1 cellular context compared by ENCODE assay signal in the genomic region with DNA sequence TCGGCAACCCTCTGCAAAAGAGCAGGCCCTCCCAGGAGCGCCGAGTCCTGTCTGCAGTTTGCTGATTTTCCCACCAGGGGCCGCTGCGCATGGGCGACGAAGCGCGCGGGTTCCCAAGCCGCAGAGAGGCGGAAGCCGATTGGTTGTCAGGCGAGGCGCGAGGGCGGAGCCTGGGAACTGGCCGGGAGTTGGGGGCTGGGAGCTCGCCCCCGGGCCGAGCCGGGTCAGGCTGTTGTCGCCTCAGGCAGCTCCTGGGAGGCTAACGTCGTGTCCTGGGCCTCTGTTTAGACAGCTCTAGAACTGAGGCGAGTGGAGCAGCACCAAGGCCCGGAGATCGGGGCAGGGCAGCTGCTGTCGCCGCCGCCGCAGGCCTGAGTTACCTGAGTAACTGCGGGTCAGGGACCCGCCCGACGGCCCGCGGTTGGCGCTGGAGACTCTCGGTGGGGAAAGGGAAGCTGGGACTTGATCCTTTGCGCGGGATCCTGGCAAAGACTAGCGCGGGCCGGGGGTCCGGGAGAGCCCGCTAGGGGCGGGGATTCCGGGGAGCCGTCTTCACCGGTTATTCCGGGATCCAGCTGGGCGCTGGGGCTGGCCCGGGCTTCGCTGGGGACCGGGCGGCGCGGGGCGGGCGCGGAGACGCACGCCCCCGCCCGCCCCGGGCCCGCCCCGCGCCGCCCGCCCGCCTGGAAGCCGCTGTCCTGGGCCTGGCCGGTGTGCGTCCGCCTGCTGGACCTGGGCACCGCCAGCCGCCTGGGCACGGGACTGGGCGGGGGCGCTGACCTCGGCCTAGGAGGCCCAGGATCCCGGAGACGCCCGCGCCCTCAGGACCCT.
A peak's percentile ranks its signal among the peaks of the same experiment; 100 is the strongest.
TF ChIP-seq lines count a peak whose summit lies in the region.

A gene (plus strand): TSS at position 688 of the 831 bp plus-strand sequence. CDS start 607 bp downstream, outside the sequence.

TF ChIP-seq in WTC11, 78 proteins besides CTCF, POLR2A, EP300 and RAD21 (continued from another document and continues in another):
- TF ChIP-seq GABPB1 (CRISPR knock-in tag; IDR thresholded peaks at IDR 0.05) = peak; percentile 26; the same call in 1 of the 2 replicates
- peak; percentile 93 for TF ChIP-seq SP1 (CRISPR knock-in tag; conservative IDR thresholded peaks at IDR 0.05)
- TF ChIP-seq CBFB (CRISPR knock-in tag; IDR thresholded peaks at IDR 0.05; ENCODE audit: low read depth) = no peak
- no peak for TF ChIP-seq EMX1 (CRISPR knock-in tag; IDR thresholded peaks at IDR 0.05)
- no peak for TF ChIP-seq KAT7 (CRISPR knock-in tag; IDR thresholded peaks at IDR 0.05; ENCODE audit: borderline replicate concordance)
- TF ChIP-seq, protein P1, sequence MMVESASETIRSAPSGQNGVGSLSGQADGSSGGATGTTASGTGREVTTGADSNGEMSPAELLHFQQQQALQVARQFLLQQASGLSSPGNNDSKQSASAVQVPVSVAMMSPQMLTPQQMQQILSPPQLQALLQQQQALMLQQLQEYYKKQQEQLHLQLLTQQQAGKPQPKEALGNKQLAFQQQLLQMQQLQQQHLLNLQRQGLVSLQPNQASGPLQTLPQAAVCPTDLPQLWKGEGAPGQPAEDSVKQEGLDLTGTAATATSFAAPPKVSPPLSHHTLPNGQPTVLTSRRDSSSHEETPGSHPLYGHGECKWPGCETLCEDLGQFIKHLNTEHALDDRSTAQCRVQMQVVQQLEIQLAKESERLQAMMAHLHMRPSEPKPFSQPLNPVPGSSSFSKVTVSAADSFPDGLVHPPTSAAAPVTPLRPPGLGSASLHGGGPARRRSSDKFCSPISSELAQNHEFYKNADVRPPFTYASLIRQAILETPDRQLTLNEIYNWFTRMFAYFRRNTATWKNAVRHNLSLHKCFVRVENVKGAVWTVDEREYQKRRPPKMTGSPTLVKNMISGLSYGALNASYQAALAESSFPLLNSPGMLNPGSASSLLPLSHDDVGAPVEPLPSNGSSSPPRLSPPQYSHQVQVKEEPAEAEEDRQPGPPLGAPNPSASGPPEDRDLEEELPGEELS (CRISPR knock-in tag; IDR thresholded peaks at IDR 0.05) = no peak
- TF ChIP-seq GTF2I (CRISPR knock-in tag; conservative IDR thresholded peaks at IDR 0.05) = no peak
- TF ChIP-seq, protein P2, sequence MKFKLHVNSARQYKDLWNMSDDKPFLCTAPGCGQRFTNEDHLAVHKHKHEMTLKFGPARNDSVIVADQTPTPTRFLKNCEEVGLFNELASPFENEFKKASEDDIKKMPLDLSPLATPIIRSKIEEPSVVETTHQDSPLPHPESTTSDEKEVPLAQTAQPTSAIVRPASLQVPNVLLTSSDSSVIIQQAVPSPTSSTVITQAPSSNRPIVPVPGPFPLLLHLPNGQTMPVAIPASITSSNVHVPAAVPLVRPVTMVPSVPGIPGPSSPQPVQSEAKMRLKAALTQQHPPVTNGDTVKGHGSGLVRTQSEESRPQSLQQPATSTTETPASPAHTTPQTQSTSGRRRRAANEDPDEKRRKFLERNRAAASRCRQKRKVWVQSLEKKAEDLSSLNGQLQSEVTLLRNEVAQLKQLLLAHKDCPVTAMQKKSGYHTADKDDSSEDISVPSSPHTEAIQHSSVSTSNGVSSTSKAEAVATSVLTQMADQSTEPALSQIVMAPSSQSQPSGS (CRISPR knock-in tag; IDR thresholded peaks at IDR 0.05; ENCODE audit: borderline replicate concordance, low read depth) = no peak
- TF ChIP-seq, protein P3, sequence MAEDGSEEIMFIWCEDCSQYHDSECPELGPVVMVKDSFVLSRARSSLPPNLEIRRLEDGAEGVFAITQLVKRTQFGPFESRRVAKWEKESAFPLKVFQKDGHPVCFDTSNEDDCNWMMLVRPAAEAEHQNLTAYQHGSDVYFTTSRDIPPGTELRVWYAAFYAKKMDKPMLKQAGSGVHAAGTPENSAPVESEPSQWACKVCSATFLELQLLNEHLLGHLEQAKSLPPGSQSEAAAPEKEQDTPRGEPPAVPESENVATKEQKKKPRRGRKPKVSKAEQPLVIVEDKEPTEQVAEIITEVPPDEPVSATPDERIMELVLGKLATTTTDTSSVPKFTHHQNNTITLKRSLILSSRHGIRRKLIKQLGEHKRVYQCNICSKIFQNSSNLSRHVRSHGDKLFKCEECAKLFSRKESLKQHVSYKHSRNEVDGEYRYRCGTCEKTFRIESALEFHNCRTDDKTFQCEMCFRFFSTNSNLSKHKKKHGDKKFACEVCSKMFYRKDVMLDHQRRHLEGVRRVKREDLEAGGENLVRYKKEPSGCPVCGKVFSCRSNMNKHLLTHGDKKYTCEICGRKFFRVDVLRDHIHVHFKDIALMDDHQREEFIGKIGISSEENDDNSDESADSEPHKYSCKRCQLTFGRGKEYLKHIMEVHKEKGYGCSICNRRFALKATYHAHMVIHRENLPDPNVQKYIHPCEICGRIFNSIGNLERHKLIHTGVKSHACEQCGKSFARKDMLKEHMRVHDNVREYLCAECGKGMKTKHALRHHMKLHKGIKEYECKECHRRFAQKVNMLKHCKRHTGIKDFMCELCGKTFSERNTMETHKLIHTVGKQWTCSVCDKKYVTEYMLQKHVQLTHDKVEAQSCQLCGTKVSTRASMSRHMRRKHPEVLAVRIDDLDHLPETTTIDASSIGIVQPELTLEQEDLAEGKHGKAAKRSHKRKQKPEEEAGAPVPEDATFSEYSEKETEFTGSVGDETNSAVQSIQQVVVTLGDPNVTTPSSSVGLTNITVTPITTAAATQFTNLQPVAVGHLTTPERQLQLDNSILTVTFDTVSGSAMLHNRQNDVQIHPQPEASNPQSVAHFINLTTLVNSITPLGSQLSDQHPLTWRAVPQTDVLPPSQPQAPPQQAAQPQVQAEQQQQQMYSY (CRISPR knock-in tag; IDR thresholded peaks at IDR 0.05) = no peak
- TF ChIP-seq RORB (CRISPR knock-in tag; IDR thresholded peaks at IDR 0.05) = no peak
- no peak for TF ChIP-seq MXD4 (CRISPR knock-in tag; IDR thresholded peaks at IDR 0.05; ENCODE audit: borderline replicate concordance)
- TF ChIP-seq, protein P4, sequence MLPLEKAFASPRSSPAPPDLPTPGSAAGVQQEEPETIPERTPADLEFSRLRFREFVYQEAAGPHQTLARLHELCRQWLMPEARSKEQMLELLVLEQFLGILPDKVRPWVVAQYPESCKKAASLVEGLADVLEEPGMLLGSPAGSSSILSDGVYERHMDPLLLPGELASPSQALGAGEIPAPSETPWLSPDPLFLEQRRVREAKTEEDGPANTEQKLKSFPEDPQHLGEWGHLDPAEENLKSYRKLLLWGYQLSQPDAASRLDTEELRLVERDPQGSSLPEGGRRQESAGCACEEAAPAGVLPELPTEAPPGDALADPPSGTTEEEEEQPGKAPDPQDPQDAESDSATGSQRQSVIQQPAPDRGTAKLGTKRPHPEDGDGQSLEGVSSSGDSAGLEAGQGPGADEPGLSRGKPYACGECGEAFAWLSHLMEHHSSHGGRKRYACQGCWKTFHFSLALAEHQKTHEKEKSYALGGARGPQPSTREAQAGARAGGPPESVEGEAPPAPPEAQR (CRISPR knock-in tag; IDR thresholded peaks at IDR 0.05) = no peak
- no peak for TF ChIP-seq ATF1 (CRISPR knock-in tag; IDR thresholded peaks at IDR 0.05)
- TF ChIP-seq, protein P5, sequence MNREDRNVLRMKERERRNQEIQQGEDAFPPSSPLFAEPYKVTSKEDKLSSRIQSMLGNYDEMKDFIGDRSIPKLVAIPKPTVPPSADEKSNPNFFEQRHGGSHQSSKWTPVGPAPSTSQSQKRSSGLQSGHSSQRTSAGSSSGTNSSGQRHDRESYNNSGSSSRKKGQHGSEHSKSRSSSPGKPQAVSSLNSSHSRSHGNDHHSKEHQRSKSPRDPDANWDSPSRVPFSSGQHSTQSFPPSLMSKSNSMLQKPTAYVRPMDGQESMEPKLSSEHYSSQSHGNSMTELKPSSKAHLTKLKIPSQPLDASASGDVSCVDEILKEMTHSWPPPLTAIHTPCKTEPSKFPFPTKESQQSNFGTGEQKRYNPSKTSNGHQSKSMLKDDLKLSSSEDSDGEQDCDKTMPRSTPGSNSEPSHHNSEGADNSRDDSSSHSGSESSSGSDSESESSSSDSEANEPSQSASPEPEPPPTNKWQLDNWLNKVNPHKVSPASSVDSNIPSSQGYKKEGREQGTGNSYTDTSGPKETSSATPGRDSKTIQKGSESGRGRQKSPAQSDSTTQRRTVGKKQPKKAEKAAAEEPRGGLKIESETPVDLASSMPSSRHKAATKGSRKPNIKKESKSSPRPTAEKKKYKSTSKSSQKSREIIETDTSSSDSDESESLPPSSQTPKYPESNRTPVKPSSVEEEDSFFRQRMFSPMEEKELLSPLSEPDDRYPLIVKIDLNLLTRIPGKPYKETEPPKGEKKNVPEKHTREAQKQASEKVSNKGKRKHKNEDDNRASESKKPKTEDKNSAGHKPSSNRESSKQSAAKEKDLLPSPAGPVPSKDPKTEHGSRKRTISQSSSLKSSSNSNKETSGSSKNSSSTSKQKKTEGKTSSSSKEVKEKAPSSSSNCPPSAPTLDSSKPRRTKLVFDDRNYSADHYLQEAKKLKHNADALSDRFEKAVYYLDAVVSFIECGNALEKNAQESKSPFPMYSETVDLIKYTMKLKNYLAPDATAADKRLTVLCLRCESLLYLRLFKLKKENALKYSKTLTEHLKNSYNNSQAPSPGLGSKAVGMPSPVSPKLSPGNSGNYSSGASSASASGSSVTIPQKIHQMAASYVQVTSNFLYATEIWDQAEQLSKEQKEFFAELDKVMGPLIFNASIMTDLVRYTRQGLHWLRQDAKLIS (CRISPR knock-in tag; IDR thresholded peaks at IDR 0.05; ENCODE audit: borderline replicate concordance) = no peak
- no peak for TF ChIP-seq SMAD3 (CRISPR knock-in tag; IDR thresholded peaks at IDR 0.05; ENCODE audit: borderline replicate concordance)
- TF ChIP-seq, protein P6, sequence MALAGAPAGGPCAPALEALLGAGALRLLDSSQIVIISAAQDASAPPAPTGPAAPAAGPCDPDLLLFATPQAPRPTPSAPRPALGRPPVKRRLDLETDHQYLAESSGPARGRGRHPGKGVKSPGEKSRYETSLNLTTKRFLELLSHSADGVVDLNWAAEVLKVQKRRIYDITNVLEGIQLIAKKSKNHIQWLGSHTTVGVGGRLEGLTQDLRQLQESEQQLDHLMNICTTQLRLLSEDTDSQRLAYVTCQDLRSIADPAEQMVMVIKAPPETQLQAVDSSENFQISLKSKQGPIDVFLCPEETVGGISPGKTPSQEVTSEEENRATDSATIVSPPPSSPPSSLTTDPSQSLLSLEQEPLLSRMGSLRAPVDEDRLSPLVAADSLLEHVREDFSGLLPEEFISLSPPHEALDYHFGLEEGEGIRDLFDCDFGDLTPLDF (CRISPR knock-in tag; IDR thresholded peaks at IDR 0.05) = peak; percentile 88
- TF ChIP-seq ZNF232 (CRISPR knock-in tag; IDR thresholded peaks at IDR 0.05) = 0 out of 2 replicates have a peak, but pooled peaks have one; percentile 38
- TF ChIP-seq ZBTB21 (CRISPR knock-in tag; IDR thresholded peaks at IDR 0.05; ENCODE audit: borderline replicate concordance) = no peak
- no peak for TF ChIP-seq PRRX2 (CRISPR knock-in tag; IDR thresholded peaks at IDR 0.05)
- TF ChIP-seq RELA (CRISPR knock-in tag; IDR thresholded peaks at IDR 0.05; ENCODE audit: borderline replicate concordance) = no peak
- TF ChIP-seq, protein P7, sequence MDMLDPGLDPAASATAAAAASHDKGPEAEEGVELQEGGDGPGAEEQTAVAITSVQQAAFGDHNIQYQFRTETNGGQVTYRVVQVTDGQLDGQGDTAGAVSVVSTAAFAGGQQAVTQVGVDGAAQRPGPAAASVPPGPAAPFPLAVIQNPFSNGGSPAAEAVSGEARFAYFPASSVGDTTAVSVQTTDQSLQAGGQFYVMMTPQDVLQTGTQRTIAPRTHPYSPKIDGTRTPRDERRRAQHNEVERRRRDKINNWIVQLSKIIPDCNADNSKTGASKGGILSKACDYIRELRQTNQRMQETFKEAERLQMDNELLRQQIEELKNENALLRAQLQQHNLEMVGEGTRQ (CRISPR knock-in tag; IDR thresholded peaks at IDR 0.05) = no peak
- TF ChIP-seq, protein P8, sequence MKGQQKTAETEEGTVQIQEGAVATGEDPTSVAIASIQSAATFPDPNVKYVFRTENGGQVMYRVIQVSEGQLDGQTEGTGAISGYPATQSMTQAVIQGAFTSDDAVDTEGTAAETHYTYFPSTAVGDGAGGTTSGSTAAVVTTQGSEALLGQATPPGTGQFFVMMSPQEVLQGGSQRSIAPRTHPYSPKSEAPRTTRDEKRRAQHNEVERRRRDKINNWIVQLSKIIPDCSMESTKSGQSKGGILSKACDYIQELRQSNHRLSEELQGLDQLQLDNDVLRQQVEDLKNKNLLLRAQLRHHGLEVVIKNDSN (CRISPR knock-in tag; IDR thresholded peaks at IDR 0.05) = no peak
- TF ChIP-seq, protein P9, sequence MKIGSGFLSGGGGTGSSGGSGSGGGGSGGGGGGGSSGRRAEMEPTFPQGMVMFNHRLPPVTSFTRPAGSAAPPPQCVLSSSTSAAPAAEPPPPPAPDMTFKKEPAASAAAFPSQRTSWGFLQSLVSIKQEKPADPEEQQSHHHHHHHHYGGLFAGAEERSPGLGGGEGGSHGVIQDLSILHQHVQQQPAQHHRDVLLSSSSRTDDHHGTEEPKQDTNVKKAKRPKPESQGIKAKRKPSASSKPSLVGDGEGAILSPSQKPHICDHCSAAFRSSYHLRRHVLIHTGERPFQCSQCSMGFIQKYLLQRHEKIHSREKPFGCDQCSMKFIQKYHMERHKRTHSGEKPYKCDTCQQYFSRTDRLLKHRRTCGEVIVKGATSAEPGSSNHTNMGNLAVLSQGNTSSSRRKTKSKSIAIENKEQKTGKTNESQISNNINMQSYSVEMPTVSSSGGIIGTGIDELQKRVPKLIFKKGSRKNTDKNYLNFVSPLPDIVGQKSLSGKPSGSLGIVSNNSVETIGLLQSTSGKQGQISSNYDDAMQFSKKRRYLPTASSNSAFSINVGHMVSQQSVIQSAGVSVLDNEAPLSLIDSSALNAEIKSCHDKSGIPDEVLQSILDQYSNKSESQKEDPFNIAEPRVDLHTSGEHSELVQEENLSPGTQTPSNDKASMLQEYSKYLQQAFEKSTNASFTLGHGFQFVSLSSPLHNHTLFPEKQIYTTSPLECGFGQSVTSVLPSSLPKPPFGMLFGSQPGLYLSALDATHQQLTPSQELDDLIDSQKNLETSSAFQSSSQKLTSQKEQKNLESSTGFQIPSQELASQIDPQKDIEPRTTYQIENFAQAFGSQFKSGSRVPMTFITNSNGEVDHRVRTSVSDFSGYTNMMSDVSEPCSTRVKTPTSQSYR (CRISPR knock-in tag; IDR thresholded peaks at IDR 0.05) = peak; percentile 92
- TF ChIP-seq CREM (CRISPR knock-in tag; IDR thresholded peaks at IDR 0.05) = peak; percentile 80
- no peak for TF ChIP-seq NFATC4 (CRISPR knock-in tag; IDR thresholded peaks at IDR 0.05)
- TF ChIP-seq, protein P10, sequence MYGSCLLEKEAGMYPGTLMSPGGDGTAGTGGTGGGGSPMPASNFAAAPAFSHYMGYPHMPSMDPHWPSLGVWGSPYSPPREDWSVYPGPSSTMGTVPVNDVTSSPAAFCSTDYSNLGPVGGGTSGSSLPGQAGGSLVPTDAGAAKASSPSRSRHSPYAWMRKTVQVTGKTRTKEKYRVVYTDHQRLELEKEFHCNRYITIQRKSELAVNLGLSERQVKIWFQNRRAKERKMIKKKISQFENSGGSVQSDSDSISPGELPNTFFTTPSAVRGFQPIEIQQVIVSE (CRISPR knock-in tag; IDR thresholded peaks at IDR 0.05; ENCODE audit: borderline replicate concordance) = no peak
- TF ChIP-seq NR1H2 (CRISPR knock-in tag; IDR thresholded peaks at IDR 0.05) = no peak
- TF ChIP-seq TCF7 (CRISPR knock-in tag; IDR thresholded peaks at IDR 0.05; ENCODE audit: low read depth) = no peak
- TF ChIP-seq NR2C2 (CRISPR knock-in tag; IDR thresholded peaks at IDR 0.05) = no peak
- TF ChIP-seq, protein P11, sequence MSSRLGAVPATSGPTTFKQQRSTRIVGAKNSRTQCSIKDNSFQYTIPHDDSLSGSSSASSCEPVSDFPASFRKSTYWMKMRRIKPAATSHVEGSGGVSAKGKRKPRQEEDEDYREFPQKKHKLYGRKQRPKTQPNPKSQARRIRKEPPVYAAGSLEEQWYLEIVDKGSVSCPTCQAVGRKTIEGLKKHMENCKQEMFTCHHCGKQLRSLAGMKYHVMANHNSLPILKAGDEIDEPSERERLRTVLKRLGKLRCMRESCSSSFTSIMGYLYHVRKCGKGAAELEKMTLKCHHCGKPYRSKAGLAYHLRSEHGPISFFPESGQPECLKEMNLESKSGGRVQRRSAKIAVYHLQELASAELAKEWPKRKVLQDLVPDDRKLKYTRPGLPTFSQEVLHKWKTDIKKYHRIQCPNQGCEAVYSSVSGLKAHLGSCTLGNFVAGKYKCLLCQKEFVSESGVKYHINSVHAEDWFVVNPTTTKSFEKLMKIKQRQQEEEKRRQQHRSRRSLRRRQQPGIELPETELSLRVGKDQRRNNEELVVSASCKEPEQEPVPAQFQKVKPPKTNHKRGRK (CRISPR knock-in tag; IDR thresholded peaks at IDR 0.05; ENCODE audit: borderline replicate concordance) = no peak
- TF ChIP-seq ZNF423 (CRISPR knock-in tag; IDR thresholded peaks at IDR 0.05) = no peak
